In genomic region chr13:113897161-113897560, GRCh38 we compare ENCODE assay signal across 9 cellular contexts. TPM values are rescaled to one million over a fixed set of nuclear protein-coding genes. Genes with fewer than 3 reads are reported as not detected.
DNase-seq lines count a peak whose midpoint lies in the region; ATAC-seq, FAIRE-seq and TF ChIP-seq lines count a peak whose summit lies in the region.
"Had no signal": no experiment of that assay in that cellular context is flagged by ENCODE, and none has a peak within 500 bp of the region (broad histone marks: within the 10 kb centered on the region; RNA-seq: fewer than 3 reads in every experiment).

No MANE protein-coding gene starts in this region.

- no peak for TF ChIP-seq CTCF in foreskin fibroblast (IDR thresholded peaks at IDR 0.05; ENCODE audit: low read depth, low read length)
- TF ChIP-seq CTCF in smooth muscle cell (IDR thresholded peaks at IDR 0.05; ENCODE audit: borderline replicate concordance, insufficient read depth, poor library complexity, severe bottlenecking) = no peak

- H4K20me1 ChIP-seq in smooth muscle cell (ENCODE audit: low read depth) = no peaks in the 10 kb centered on the region

- 25% methylated on average over 4 of the region's 4 CpGs for WGBS in smooth muscle cell (ENCODE audit: low lambda C conversion rate)

- H3K9ac ChIP-seq in smooth muscle cell (ENCODE audit: low read depth) = peak overlapping the region; percentile 67

- peak; percentile 100 for FAIRE-seq in H54 (lab: Jason Lieb, UNC)

- no peaks in the 10 kb centered on the region for H3K79me2 ChIP-seq in smooth muscle cell (ENCODE audit: low read depth)

- peak; percentile 94 for DNase-seq in H54 (ENCODE audit: insufficient read length, low spot score)
- DNase-seq in foreskin fibroblast = peak; percentile 98 to 99
- DNase-seq in smooth muscle cell (lab: John Stamatoyannopoulos, UW; ENCODE audit: unreplicated experiment) = no peak
- no peak for DNase-seq in effector memory CD4-positive, alpha-beta T cell
- DNase-seq in stimulated activated CD4-positive, alpha-beta T cell treated with anti-CD3 and anti-CD28 coated beads, Interleukin-4, amount 100 ng/mL, for 1 hour = no peak
- no peak for DNase-seq in NOMO-1 treated with dmso at 0.1 percent for 144 hours (lab: John Stamatoyannopoulos, UW; ENCODE audit: unreplicated experiment)
- DNase-seq: NCI-H510A had no signal

- no peaks in the 10 kb centered on the region for H3K36me3 ChIP-seq in smooth muscle cell (ENCODE audit: low read depth)
- no peaks in the 10 kb centered on the region for H3K36me3 ChIP-seq in effector memory CD4-positive, alpha-beta T cell (ENCODE audit: control insufficient read depth, insufficient read depth, low read length)

- H3K27me3 ChIP-seq in smooth muscle cell (ENCODE audit: low read depth) = no peaks in the 10 kb centered on the region
- H3K27me3 ChIP-seq in effector memory CD4-positive, alpha-beta T cell (replicated peaks; ENCODE audit: control insufficient read depth, insufficient read depth, low read length, poor library complexity, severe bottlenecking) = peaks cover 10% of the 10 kb centered on the region

- H3K4me1 ChIP-seq in smooth muscle cell (ENCODE audit: low read depth) = peaks cover 3% of the 10 kb centered on the region
- H3K4me1 ChIP-seq in effector memory CD4-positive, alpha-beta T cell (ENCODE audit: control insufficient read depth, insufficient read depth, low read length, poor library complexity, severe bottlenecking) = no peaks in the 10 kb centered on the region

- H3F3A ChIP-seq in smooth muscle cell (ENCODE audit: low read depth) = no peaks in the 10 kb centered on the region

- peak overlapping the region; percentile 57 for H3K4me2 ChIP-seq in smooth muscle cell

- TF ChIP-seq POLR2A in H54 (IDR thresholded peaks at IDR 0.05; ENCODE audit: low read depth, low read length) = no peak

- H3K4me3 ChIP-seq in foreskin fibroblast (ENCODE audit: low read depth in 1 of 2, low read length in 2 of 2) (no peak overlapping the region), smooth muscle cell (no peak overlapping the region)
- H3K4me3 ChIP-seq in effector memory CD4-positive, alpha-beta T cell (ENCODE audit: insufficient read depth, low read depth, low read length, poor library complexity, severe bottlenecking) = no peak overlapping the region

- H3K27ac ChIP-seq in smooth muscle cell (ENCODE audit: low read depth) = peak overlapping the region; percentile 90
- no peak overlapping the region for H3K27ac ChIP-seq in effector memory CD4-positive, alpha-beta T cell (ENCODE audit: insufficient read depth, low read length, poor library complexity, severe bottlenecking)

- H2AFZ ChIP-seq in smooth muscle cell (ENCODE audit: low read depth) = no peak overlapping the region

- ATAC-seq in SK-N-SH treated with all-trans-retinoic acid at 6 μM for 48 hours = peak; percentile 99
- ATAC-seq: activated naive CD4-positive, alpha-beta T cell treated with anti-CD3 and anti-CD28 coated beads, Interleukin-2, amount 50 U/mL, for 72 hours had no signal

- H3K9me3 ChIP-seq in smooth muscle cell (replicated peaks; ENCODE audit: low read depth) = no peaks in the 10 kb centered on the region
- no peaks in the 10 kb centered on the region for H3K9me3 ChIP-seq in effector memory CD4-positive, alpha-beta T cell (ENCODE audit: control insufficient read depth, low read length)

TF ChIP-seq in SK-N-SH treated with all-trans-retinoic acid at 6 μM for 48 hours, 23 proteins besides CTCF, POLR2A, EP300 and RAD21:
- TF ChIP-seq ZFP3 (CRISPR knock-in tag; IDR thresholded peaks at IDR 0.05) (no peak), PPARA (CRISPR knock-in tag; IDR thresholded peaks at IDR 0.05; ENCODE audit: borderline replicate concordance) (no peak), TOX (CRISPR knock-in tag; IDR thresholded peaks at IDR 0.05; ENCODE audit: borderline replicate concordance) (no peak), SNAI2 (CRISPR knock-in tag; IDR thresholded peaks at IDR 0.05) (no peak), GLIS3 (CRISPR knock-in tag; IDR thresholded peaks at IDR 0.05) (no peak), ZNF8 (CRISPR knock-in tag; IDR thresholded peaks at IDR 0.05) (no peak), ZNF565 (CRISPR knock-in tag; conservative IDR thresholded peaks at IDR 0.05; ENCODE audit: low read depth) (no peak), ZFP30 (CRISPR knock-in tag; IDR thresholded peaks at IDR 0.05) (no peak), ESRRG (CRISPR knock-in tag; IDR thresholded peaks at IDR 0.05) (no peak), ARNTL (CRISPR knock-in tag; IDR thresholded peaks at IDR 0.05; ENCODE audit: borderline replicate concordance, low read depth) (no peak), ISL1 (CRISPR knock-in tag; IDR thresholded peaks at IDR 0.05) (no peak), CSDC2 (CRISPR knock-in tag; IDR thresholded peaks at IDR 0.05) (no peak), ZC3H10 (CRISPR knock-in tag; IDR thresholded peaks at IDR 0.05) (no peak), TCF4 (CRISPR knock-in tag; IDR thresholded peaks at IDR 0.05; ENCODE audit: borderline replicate concordance) (no peak), OSR1 (CRISPR knock-in tag; IDR thresholded peaks at IDR 0.05) (no peak), ZNF70 (CRISPR knock-in tag; IDR thresholded peaks at IDR 0.05) (no peak), CREB5 (CRISPR knock-in tag; IDR thresholded peaks at IDR 0.05; ENCODE audit: low read depth) (no peak)

RNA-seq across cellular contexts. Expression of gene GAS6, which starts 33.3 kb away (rescaled TPM):
- total RNA-seq in smooth muscle cell = 21.7 and 25.6 TPM in 2 replicates
- 45.2 and 58.5 TPM in 2 replicates for polyA plus RNA-seq in smooth muscle cell

Comparison
In these comparisons a context has a peak if more than half of its experiments do, and no peak if none do; other contexts are left out.
1. DNase-seq: peak in H54 (single experiment) and foreskin fibroblast (2 of 2); none in smooth muscle cell (single experiment), effector memory CD4-positive, alpha-beta T cell (0 of 3), stimulated activated CD4-positive, alpha-beta T cell treated with anti-CD3 and anti-CD28 coated beads, Interleukin-4, amount 100 ng/mL, for 1 hour (single experiment) and NOMO-1 treated with dmso at 0.1 percent for 144 hours (single experiment).